In genomic region chr10:79038104-79038840, GRCh38 we compare ENCODE assay signal across 1 cellular context.
A peak's percentile ranks its signal among the peaks of the same experiment; 100 is the strongest.
TF ChIP-seq lines count a peak whose summit lies in the region.

No MANE protein-coding gene starts in this region.

TF ChIP-seq in K562, 482 proteins besides CTCF, POLR2A, EP300 and RAD21 (continues in another document):
- TF ChIP-seq ZFX (CRISPR knock-in tag; IDR thresholded peaks at IDR 0.05) (0 out of 2 replicates have a peak, but pooled peaks have one; percentile 72), RBM34 (IDR thresholded peaks at IDR 0.05; ENCODE audit: borderline replicate concordance, insufficient read depth, low read length) (no peak), KDM4B (IDR thresholded peaks at IDR 0.05; ENCODE audit: borderline replicate concordance in 2 of 2, low read depth in 1 of 2) (no peak), ZSCAN32 (CRISPR knock-in tag; IDR thresholded peaks at IDR 0.05) (no peak), HNRNPUL1 (IDR thresholded peaks at IDR 0.05; ENCODE audit: low read length) (no peak), ZBTB8A (IDR thresholded peaks at IDR 0.05; ENCODE audit: partially characterized antibody) (no peak), HDGF (IDR thresholded peaks at IDR 0.05) (peak; percentile 46; the same call in 1 of the 2 replicates), ADNP (tag; IDR thresholded peaks at IDR 0.05) (no peak), DEAF1 (CRISPR knock-in tag; IDR thresholded peaks at IDR 0.05) (no peak), HLTF (IDR thresholded peaks at IDR 0.05) (peak; percentile 51; the same call in 1 of the 2 replicates), ELF1 (tag; IDR thresholded peaks at IDR 0.05) (peak; percentile 33; the same call in 1 of the 2 replicates), HDAC3 (IDR thresholded peaks at IDR 0.05; ENCODE audit: borderline replicate concordance, partially characterized antibody) (peak; percentile 15), HINFP (tag; conservative IDR thresholded peaks at IDR 0.05; ENCODE audit: low read depth) (peak; percentile 39; the same call in 1 of the 2 replicates), BDP1 (IDR thresholded peaks at IDR 0.05; ENCODE audit: insufficient read depth, insufficient read length) (no peak), RFX5 (IDR thresholded peaks at IDR 0.05; ENCODE audit: low read depth, low read length) (no peak), HNRNPL (IDR thresholded peaks at IDR 0.05; ENCODE audit: low read depth, low read length) (no peak), RBFOX2 (IDR thresholded peaks at IDR 0.05; ENCODE audit: low read depth, low read length) (no peak), PHF8 (IDR thresholded peaks at IDR 0.05; ENCODE audit: borderline replicate concordance, low read length) (peak; percentile 19; the same call in 1 of the 2 replicates), RNF2 (IDR thresholded peaks at IDR 0.05) (no peak), BRD9 (IDR thresholded peaks at IDR 0.05; ENCODE audit: low read depth, partially characterized antibody) (peak; percentile 65), HES1 (IDR thresholded peaks at IDR 0.05; ENCODE audit: low read depth) (no peak), TCF7 (IDR thresholded peaks at IDR 0.05; ENCODE audit: borderline replicate concordance) (no peak), TEAD4 (IDR thresholded peaks at IDR 0.05; ENCODE audit: low read length) (no peak), TEAD4 (CRISPR knock-in tag; IDR thresholded peaks at IDR 0.05; ENCODE audit: borderline replicate concordance) (no peak), CREBBP (IDR thresholded peaks at IDR 0.05; ENCODE audit: low read depth, low read length) (no peak), RBM39 (optimal IDR thresholded peaks at IDR 0.05; ENCODE audit: low read depth, low read length) (no peak), ZMIZ1 (IDR thresholded peaks at IDR 0.05; ENCODE audit: low read depth in 2 of 2, low read length in 2 of 2) (no peak), XRCC4 (IDR thresholded peaks at IDR 0.05; ENCODE audit: extremely low read depth, insufficient read depth, insufficient read length) (no peak), SMAD4 (CRISPR knock-in tag; conservative IDR thresholded peaks at IDR 0.05) (no peak), HDAC2 (IDR thresholded peaks at IDR 0.05) (no peak), NR2C2 (CRISPR knock-in tag; IDR thresholded peaks at IDR 0.05) (no peak), NR2C2 (tag; IDR thresholded peaks at IDR 0.05) (peak; percentile 67; the same call in 1 of the 2 replicates), ERF (CRISPR knock-in tag; IDR thresholded peaks at IDR 0.05) (no peak), HMGXB4 (CRISPR knock-in tag; IDR thresholded peaks at IDR 0.05) (no peak), DNMT1 (IDR thresholded peaks at IDR 0.05) (peak; percentile 19; the same call in 1 of the 2 replicates), TARDBP (IDR thresholded peaks at IDR 0.05) (no peak), RAD51 (IDR thresholded peaks at IDR 0.05; ENCODE audit: borderline replicate concordance, low read depth) (0 out of 2 replicates have a peak, but pooled peaks have one; percentile 1), SPI1 (IDR thresholded peaks at IDR 0.05; ENCODE audit: borderline replicate concordance, low read depth, low read length) (no peak), MIER1 (IDR thresholded peaks at IDR 0.05; ENCODE audit: low read depth) (0 out of 2 replicates have a peak, but pooled peaks have one; percentile 28), EP400 (IDR thresholded peaks at IDR 0.05) (peak; percentile 33; the same call in 1 of the 2 replicates), KLF6 (CRISPR knock-in tag; IDR thresholded peaks at IDR 0.05; ENCODE audit: borderline replicate concordance) (no peak), ZNF76 (CRISPR knock-in tag; IDR thresholded peaks at IDR 0.05; ENCODE audit: borderline replicate concordance) (no peak), MLLT1 (IDR thresholded peaks at IDR 0.05) (0 out of 4 replicates have a peak, but pooled peaks of 1 of the 2 experiments have one; percentile 19), SMARCE1 (IDR thresholded peaks at IDR 0.05) (0 out of 2 replicates have a peak, but pooled peaks have one; percentile 31), RFX7 (CRISPR knock-in tag; IDR thresholded peaks at IDR 0.05) (no peak), ZNF512 (tag; IDR thresholded peaks at IDR 0.05) (peak; percentile 75), ARID2 (IDR thresholded peaks at IDR 0.05) (peak; percentile 4; the same call in 1 of the 2 replicates), NFYB (IDR thresholded peaks at IDR 0.05; ENCODE audit: extremely low read depth, insufficient read length) (no peak), NR3C1 (CRISPR knock-in tag; IDR thresholded peaks at IDR 0.05) (no peak), NBN (IDR thresholded peaks at IDR 0.05; ENCODE audit: low read depth) (no peak; the same call in 1 of the 2 replicates), ZNF444 (CRISPR knock-in tag; IDR thresholded peaks at IDR 0.05) (no peak)
- TF ChIP-seq, protein P1, sequence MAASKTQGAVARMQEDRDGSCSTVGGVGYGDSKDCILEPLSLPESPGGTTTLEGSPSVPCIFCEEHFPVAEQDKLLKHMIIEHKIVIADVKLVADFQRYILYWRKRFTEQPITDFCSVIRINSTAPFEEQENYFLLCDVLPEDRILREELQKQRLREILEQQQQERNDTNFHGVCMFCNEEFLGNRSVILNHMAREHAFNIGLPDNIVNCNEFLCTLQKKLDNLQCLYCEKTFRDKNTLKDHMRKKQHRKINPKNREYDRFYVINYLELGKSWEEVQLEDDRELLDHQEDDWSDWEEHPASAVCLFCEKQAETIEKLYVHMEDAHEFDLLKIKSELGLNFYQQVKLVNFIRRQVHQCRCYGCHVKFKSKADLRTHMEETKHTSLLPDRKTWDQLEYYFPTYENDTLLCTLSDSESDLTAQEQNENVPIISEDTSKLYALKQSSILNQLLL (CRISPR knock-in tag; IDR thresholded peaks at IDR 0.05; ENCODE audit: borderline replicate concordance) = no peak
- TF ChIP-seq, protein P2, sequence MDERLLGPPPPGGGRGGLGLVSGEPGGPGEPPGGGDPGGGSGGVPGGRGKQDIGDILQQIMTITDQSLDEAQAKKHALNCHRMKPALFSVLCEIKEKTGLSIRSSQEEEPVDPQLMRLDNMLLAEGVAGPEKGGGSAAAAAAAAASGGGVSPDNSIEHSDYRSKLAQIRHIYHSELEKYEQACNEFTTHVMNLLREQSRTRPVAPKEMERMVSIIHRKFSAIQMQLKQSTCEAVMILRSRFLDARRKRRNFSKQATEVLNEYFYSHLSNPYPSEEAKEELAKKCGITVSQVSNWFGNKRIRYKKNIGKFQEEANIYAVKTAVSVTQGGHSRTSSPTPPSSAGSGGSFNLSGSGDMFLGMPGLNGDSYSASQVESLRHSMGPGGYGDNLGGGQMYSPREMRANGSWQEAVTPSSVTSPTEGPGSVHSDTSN (CRISPR knock-in tag; IDR thresholded peaks at IDR 0.05; ENCODE audit: low read depth) = no peak
- TF ChIP-seq, protein P2 (tag; conservative IDR thresholded peaks at IDR 0.05; ENCODE audit: low read depth) = no peak
- TF ChIP-seq, protein P3, sequence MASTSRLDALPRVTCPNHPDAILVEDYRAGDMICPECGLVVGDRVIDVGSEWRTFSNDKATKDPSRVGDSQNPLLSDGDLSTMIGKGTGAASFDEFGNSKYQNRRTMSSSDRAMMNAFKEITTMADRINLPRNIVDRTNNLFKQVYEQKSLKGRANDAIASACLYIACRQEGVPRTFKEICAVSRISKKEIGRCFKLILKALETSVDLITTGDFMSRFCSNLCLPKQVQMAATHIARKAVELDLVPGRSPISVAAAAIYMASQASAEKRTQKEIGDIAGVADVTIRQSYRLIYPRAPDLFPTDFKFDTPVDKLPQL (IDR thresholded peaks at IDR 0.05; ENCODE audit: extremely low read depth, insufficient read length) = no peak
